In the genomic region with DNA sequence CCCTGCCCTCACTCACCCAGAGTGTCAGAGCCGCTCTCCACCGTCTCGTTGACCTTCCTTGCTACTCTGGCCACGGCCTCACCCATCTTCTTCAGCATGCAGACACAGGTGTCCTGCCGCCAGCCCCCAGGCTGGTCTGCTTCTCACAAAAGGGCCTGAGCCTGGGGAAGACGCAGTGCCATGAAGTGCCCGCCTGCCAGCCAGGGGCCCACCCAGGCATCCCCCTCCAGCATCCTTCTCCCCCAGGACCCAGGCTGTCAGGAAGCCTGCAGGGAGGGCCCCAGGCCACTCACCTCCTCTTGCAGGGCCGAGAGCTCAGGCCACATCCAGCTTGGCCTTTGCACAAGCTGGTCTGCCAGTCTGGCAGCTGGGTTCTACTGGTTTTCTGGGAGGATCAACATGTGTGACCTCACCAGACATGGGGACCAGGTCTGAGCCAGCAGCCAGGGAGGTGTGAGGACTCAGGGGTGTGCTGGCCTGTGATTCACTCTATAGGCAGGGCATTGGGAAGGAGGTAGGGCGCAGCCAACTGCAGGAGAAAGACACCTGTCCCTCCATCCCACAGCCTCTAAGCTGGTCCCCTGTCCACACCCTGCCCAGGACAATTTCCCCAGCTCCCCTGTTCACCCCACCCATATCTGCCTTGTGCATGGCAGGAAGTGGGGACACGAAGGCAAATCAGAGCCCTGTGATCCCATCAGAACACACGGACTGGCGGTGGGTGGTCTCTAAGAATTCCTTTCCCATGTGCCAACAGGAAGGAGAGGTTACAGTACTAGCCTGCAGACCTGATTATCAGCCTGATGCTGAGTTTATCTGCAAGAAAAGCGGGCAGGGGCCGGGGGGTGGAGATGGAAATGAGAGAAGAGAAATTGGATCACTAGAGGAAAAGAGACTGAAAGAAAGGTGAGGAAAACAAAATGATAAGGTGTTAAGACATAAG, we compare ENCODE assay signal across 18 cellular contexts. TPM values are rescaled to one million over a fixed set of nuclear protein-coding genes. Genes with fewer than 3 reads are reported as not detected.
DNase-seq lines count a peak whose midpoint lies in the region; ATAC-seq, FAIRE-seq and TF ChIP-seq lines count a peak whose summit lies in the region.
"Had no signal": no experiment of that assay in that cellular context is flagged by ENCODE, and none has a peak within 500 bp of the region (broad histone marks: within the 10 kb centered on the region; RNA-seq: fewer than 3 reads in every experiment).

No MANE protein-coding gene starts in this region.

- peaks cover 42% of the 10 kb centered on the region for H3K4me1 Mint-ChIP-seq in nephron progenitor cell
- H3K4me1 Mint-ChIP-seq in natural killer cell treated with Interleukin-12 subunit alpha and Interleukin-12 subunit beta and Interleukin-15 and Interleukin-18, amount 100 ng/mL, for 72 hours (ENCODE audit: low read depth in 2 of 2) = peaks cover 0 to 4% of the 10 kb centered on the region in 2 donors

- H3K27me3 ChIP-seq in MG63 = no peaks in the 10 kb centered on the region
- H3K27me3 ChIP-seq in bronchial epithelial cell (ENCODE audit: control insufficient read depth, insufficient read depth, low read length) = no peaks in the 10 kb centered on the region
- H3K27me3 ChIP-seq: BLaER1, body of pancreas, tibial artery had no signal

- H3K27me3 Mint-ChIP-seq in nephron progenitor cell (ENCODE audit: low read depth, poor library complexity) = peaks cover 24% of the 10 kb centered on the region
- H3K27me3 Mint-ChIP-seq in natural killer cell treated with Interleukin-12 subunit alpha and Interleukin-12 subunit beta and Interleukin-15 and Interleukin-18, amount 100 ng/mL, for 72 hours = peaks cover 0 to 2% of the 10 kb centered on the region in 2 donors

- peaks cover 20% of the 10 kb centered on the region for H3K36me3 Mint-ChIP-seq in nephron progenitor cell (ENCODE audit: low read depth)
- H3K36me3 Mint-ChIP-seq in natural killer cell treated with Interleukin-12 subunit alpha and Interleukin-12 subunit beta and Interleukin-15 and Interleukin-18, amount 100 ng/mL, for 72 hours = no peaks in the 10 kb centered on the region

- H3K4me3 ChIP-seq in MG63 = no peak overlapping the region
- no peak overlapping the region for H3K4me3 ChIP-seq in bronchial epithelial cell (ENCODE audit: low read depth, low read length)
- H3K4me3 ChIP-seq: BLaER1, body of pancreas, prostate gland, SK-N-MC, tibial artery had no signal

- H3K27ac Mint-ChIP-seq in nephron progenitor cell = peak overlapping the region; percentile 16
- H3K27ac Mint-ChIP-seq in natural killer cell treated with Interleukin-12 subunit alpha and Interleukin-12 subunit beta and Interleukin-15 and Interleukin-18, amount 100 ng/mL, for 72 hours = no peak overlapping the region

- FAIRE-seq in bronchial epithelial cell (lab: Jason Lieb, UNC) (no peak), D721Med (lab: Jason Lieb, UNC) (no peak)

- no peaks in the 10 kb centered on the region for H3K36me3 ChIP-seq in MG63
- H3K36me3 ChIP-seq in bronchial epithelial cell (ENCODE audit: control insufficient read depth, insufficient read depth, low read length) = no peaks in the 10 kb centered on the region
- H3K36me3 ChIP-seq: prostate gland had no signal

- H3K4me3 Mint-ChIP-seq in nephron progenitor cell = no peak overlapping the region
- no peak overlapping the region for H3K4me3 Mint-ChIP-seq in natural killer cell treated with Interleukin-12 subunit alpha and Interleukin-12 subunit beta and Interleukin-15 and Interleukin-18, amount 100 ng/mL, for 72 hours

- peaks cover 9% of the 10 kb centered on the region for H3K9me3 Mint-ChIP-seq in nephron progenitor cell
- no peaks in the 10 kb centered on the region for H3K9me3 Mint-ChIP-seq in natural killer cell treated with Interleukin-12 subunit alpha and Interleukin-12 subunit beta and Interleukin-15 and Interleukin-18, amount 100 ng/mL, for 72 hours

- peaks cover 10% of the 10 kb centered on the region; the same call in 1 of the 2 replicates for H3K9me3 ChIP-seq in MG63
- H3K9me3 ChIP-seq: body of pancreas, prostate gland had no signal

- no peak for TF ChIP-seq POLR2A in erythroblast (IDR thresholded peaks at IDR 0.05; ENCODE audit: low read length)

- no peak for ATAC-seq in natural killer cell treated with Interleukin-12 subunit alpha and Interleukin-12 subunit beta and Interleukin-15 and Interleukin-18, amount 100 ng/mL, for 72 hours
- ATAC-seq: body of pancreas had no signal

- TF ChIP-seq CTCF in bronchial epithelial cell (IDR thresholded peaks at IDR 0.05; ENCODE audit: insufficient read depth, low read length, severe bottlenecking) (no peak), nephron progenitor cell (IDR thresholded peaks at IDR 0.05) (no peak), D721Med (IDR thresholded peaks at IDR 0.05; ENCODE audit: insufficient read depth, missing control alignments) (no peak)

- DNase-seq in EH (ENCODE audit: low read depth) = peak; percentile 25
- peak; percentile 19 for DNase-seq in MG63
- DNase-seq in bronchial epithelial cell (ENCODE audit: low read depth) = peak; percentile 59
- no peak for DNase-seq in nephron progenitor cell
- DNase-seq in natural killer cell treated with Interleukin-12 subunit alpha and Interleukin-12 subunit beta and Interleukin-15 and Interleukin-18, amount 100 ng/mL, for 72 hours (ENCODE audit: low spot score) = no peak
- DNase-seq in NCI-H1436 (lab: John Stamatoyannopoulos, UW) = no peak
- DNase-seq in D721Med (ENCODE audit: insufficient read length, low spot score) = no peak
- DNase-seq in erythroblast (lab: John Stamatoyannopoulos, UW) = no peak
- DNase-seq: body of pancreas; DMS79; effector memory CD4-positive, alpha-beta T cell; Kasumi-1; NCI-H2107; stimulated activated CD4-positive, alpha-beta T cell treated with anti-CD3 and anti-CD28 coated beads, Interleukin-2, amount 100 ng/mL, for 24 hours; tibial artery had no signal

RNA-seq across cellular contexts. Expression of a gene that starts 5.7 kb away (rescaled TPM):
- 15.8 and 48.2 TPM in 2 replicates for total RNA-seq in MG63 (2014; rRNA removed; shearing (Covaris generic); ENCODE audit: low replicate concordance)
- 3.5 and 3.7 TPM in 2 replicates for total RNA-seq in bronchial epithelial cell
- 10 to 100 TPM in 1 of 2 donors, 1 to 10 TPM in 1; 6.5 to 17.1 TPM for total RNA-seq in natural killer cell treated with Interleukin-12 subunit alpha and Interleukin-12 subunit beta and Interleukin-15 and Interleukin-18, amount 100 ng/mL, for 72 hours

RNA-seq across cellular contexts. Expression of a gene that starts 27.2 kb away (rescaled TPM):
- 5.1 and 6.1 TPM in 2 replicates for total RNA-seq in MG63 (2014; rRNA removed; shearing (Covaris generic); ENCODE audit: low replicate concordance)
- 7.9 and 10.2 TPM in 2 replicates for total RNA-seq in bronchial epithelial cell
- total RNA-seq in natural killer cell treated with Interleukin-12 subunit alpha and Interleukin-12 subunit beta and Interleukin-15 and Interleukin-18, amount 100 ng/mL, for 72 hours = 10 to 100 TPM; 49.8 to 54.6 TPM

Comparison
In these comparisons a context has a peak if more than half of its experiments do, and no peak if none do; other contexts are left out.
1. DNase-seq: peak in EH (single experiment), MG63 (single experiment) and bronchial epithelial cell (single experiment); none in nephron progenitor cell (single experiment), natural killer cell treated with Interleukin-12 subunit alpha and Interleukin-12 subunit beta and Interleukin-15 and Interleukin-18, amount 100 ng/mL, for 72 hours (single experiment), NCI-H1436 (single experiment), D721Med (single experiment) and erythroblast (0 of 2).